18 cellular contexts compared by ENCODE assay signal in genomic region chr17:9557846-9558245, GRCh38. TPM values are rescaled to one million over a fixed set of nuclear protein-coding genes. Genes with fewer than 3 reads are reported as not detected.
DNase-seq lines count a peak whose midpoint lies in the region; ATAC-seq and TF ChIP-seq lines count a peak whose summit lies in the region.
"Had no signal": no experiment of that assay in that cellular context is flagged by ENCODE, and none has a peak within 500 bp of the region (broad histone marks: within the 10 kb centered on the region; RNA-seq: fewer than 3 reads in every experiment).

No MANE protein-coding gene starts in this region.

- TF ChIP-seq CTCF in AG04450 (IDR thresholded peaks at IDR 0.05; ENCODE audit: low read depth, low read length), result no peak
- no peak for TF ChIP-seq CTCF in LNCaP clone FGC (IDR thresholded peaks at IDR 0.05; ENCODE audit: control insufficient read depth, extremely low read depth, insufficient read depth)

- H3K4me3 ChIP-seq in AG04450 (ENCODE audit: low read depth, low read length) (no peak overlapping the region), LNCaP clone FGC (ENCODE audit: low read depth, low read length) (no peak overlapping the region)
- H3K4me3 ChIP-seq: GM23338 had no signal

- peak overlapping the region; percentile 39 for H3K27ac ChIP-seq in AG04450 (ENCODE audit: low read depth, low read length)
- H3K27ac ChIP-seq: C4-2B had no signal

- intact Hi-C loops in sciatic nerve (cut with DNase I), result no loop called here

- peak; percentile 45 for ATAC-seq in sciatic nerve
- ATAC-seq in GM19035 (IDR thresholded peaks at IDR 0.05; ENCODE audit: unreplicated experiment), result no peak
- ATAC-seq in HG02763 (IDR thresholded peaks at IDR 0.05; ENCODE audit: unreplicated experiment), result no peak
- ATAC-seq: GM23338 had no signal

- POLR2A ChIA-PET in AG04450 (lab: Yijun Ruan, JAX), result no interaction called here

- H3K9me3 ChIP-seq in AG04450 (ENCODE audit: control insufficient read depth, insufficient read depth, low read length), result no peaks in the 10 kb centered on the region
- H3K9me3 ChIP-seq: BE2C had no signal

- H3K27me3 ChIP-seq in AG04450 (ENCODE audit: control insufficient read depth, insufficient read depth, low read length), result no peaks in the 10 kb centered on the region
- H3K27me3 ChIP-seq: BE2C had no signal

- DNase-seq in AG04450 (ENCODE audit: low read depth, low spot score), result no peak
- DNase-seq in LNCaP clone FGC (ENCODE audit: low read depth), result peak; percentile 19
- peak; percentile 29 for DNase-seq in fibroblast of peridontal ligament (ENCODE audit: extremely low read depth)
- no peak for DNase-seq in sciatic nerve (ENCODE audit: low spot score)
- no peak for DNase-seq in ureter (ENCODE audit: low spot score)
- DNase-seq in NCI-H524 (lab: John Stamatoyannopoulos, UW), result no peak
- DNase-seq: 8988T; BE2C; CD4-positive, alpha-beta memory T cell; DMS153; EL; H7 had no signal

- CTCF ChIA-PET in AG04450 (lab: Charles Lee), result no interaction called here

RNA-seq across cellular contexts. Expression of gene STX8, which starts 17.8 kb away (rescaled TPM):
- polyA plus RNA-seq in AG04450 (2011; rRNA removed), result 89.6 and 103 TPM in 2 replicates
- 57.0 and 57.3 TPM in 2 replicates for polyA minus RNA-seq in AG04450 (2011; rRNA and poly(A)+ RNA removed)
- 67.0 TPM for total RNA-seq in sciatic nerve
- 75.9 TPM for total RNA-seq in ureter

RNA-seq across cellular contexts. Expression of gene CFAP52, which starts 18.6 kb away (rescaled TPM):
- not detected in 2 replicates for polyA plus RNA-seq in AG04450 (2011; rRNA removed)
- polyA minus RNA-seq in AG04450 (2011; rRNA and poly(A)+ RNA removed), result not detected in 2 replicates
- total RNA-seq in sciatic nerve (not detected), ureter (not detected)
- total RNA-seq: CD4-positive, alpha-beta memory T cell; GM23338; H7; HT-29; IMR-90 had no signal
- polyA plus RNA-seq: CD4-positive, alpha-beta memory T cell; GM23338 had no signal

Comparison
In these comparisons a context has a peak if more than half of its experiments do, and no peak if none do; other contexts are left out.
1. DNase-seq: peak in LNCaP clone FGC (single experiment) and fibroblast of peridontal ligament (single experiment); none in AG04450 (single experiment), sciatic nerve (single experiment), ureter (single experiment) and NCI-H524 (0 of 2).